29 cellular contexts compared by ENCODE assay signal in the genomic region with DNA sequence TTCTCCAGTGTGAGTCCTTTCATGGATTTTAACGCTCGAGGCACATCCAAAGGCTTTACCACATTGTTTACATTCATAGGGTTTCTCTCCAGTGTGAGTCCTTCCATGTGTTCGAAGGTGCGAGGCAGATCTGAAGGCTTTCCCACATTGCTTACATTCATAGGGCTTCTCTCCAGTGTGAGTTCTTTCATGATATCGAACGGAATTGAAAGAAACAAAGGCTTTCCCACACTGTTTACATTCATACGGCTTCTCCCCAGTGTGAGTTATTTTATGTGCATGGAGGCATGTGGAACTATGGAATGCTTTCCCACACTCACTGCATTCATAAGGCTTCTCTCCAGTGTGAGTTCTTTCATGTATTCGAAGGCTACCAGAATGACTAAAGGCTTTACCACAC.
"Had no signal": no experiment of that assay in that cellular context is flagged by ENCODE, and none has a peak within 500 bp of the region (broad histone marks: within the 10 kb centered on the region; RNA-seq: fewer than 3 reads in every experiment).

No MANE protein-coding gene starts in this region.

- ATAC-seq: activated CD8-positive, alpha-beta T cell treated with anti-CD3 and anti-CD28 coated beads, Interleukin-2, amount 10 ng/mL, durations not matched to agents 7 days and 5 days had no signal

- H3K27me3 ChIP-seq: adrenal gland, SJCRH30 had no signal

- H3K27ac Mint-ChIP-seq: activated CD4-positive, alpha-beta T cell treated with anti-CD3 and anti-CD28 coated beads, Interleukin-2, amount 10 ng/mL, durations not matched to agents 24 days and 14 days; activated CD8-positive, alpha-beta T cell treated with anti-CD3 and anti-CD28 coated beads, Interleukin-2, amount 10 ng/mL, durations not matched to agents 7 days and 5 days; activated naive CD4-positive, alpha-beta T cell treated with anti-CD3 and anti-CD28 coated beads, Interleukin-2, amount 50 U/mL, for 24 hours; activated naive CD8-positive, alpha-beta T cell treated with anti-CD3 and anti-CD28 coated beads, Interleukin-2, amount 10 ng/mL, durations not matched to agents 7 days and 5 days; activated T-cell treated with anti-CD3 and anti-CD28 coated beads, Interleukin-2, amount 50 U/mL, for 24 hours; activated T-helper 2 cell treated with anti-CD3 and anti-CD28 coated beads, Interferon-gamma antibody, Interleukin-2, Interleukin-4, amounts not matched to agents 10 μg/mL and 5 μg/mL and 100 μg/mL, durations not matched to agents 14 hours and 24 hours and 36 hours; brain had no signal

- H3K4me3 ChIP-seq: adrenal gland, SJCRH30, SK-N-MC had no signal

- H3K9ac ChIP-seq: KMS-11 had no signal

- H3K9me3 Mint-ChIP-seq: activated naive CD4-positive, alpha-beta T cell treated with anti-CD3 and anti-CD28 coated beads, Interleukin-2, amount 50 U/mL, for 24 hours had no signal

- H3K27me3 Mint-ChIP-seq: activated CD4-positive, alpha-beta T cell treated with anti-CD3 and anti-CD28 coated beads, Interleukin-2, amount 10 ng/mL, durations not matched to agents 24 days and 14 days; activated naive CD4-positive, alpha-beta T cell treated with anti-CD3 and anti-CD28 coated beads, Interleukin-2, amount 50 U/mL, for 24 hours; activated naive CD8-positive, alpha-beta T cell treated with anti-CD3 and anti-CD28 coated beads, Interleukin-2, amount 10 ng/mL, durations not matched to agents 7 days and 5 days; activated T-cell treated with anti-CD3 and anti-CD28 coated beads, Interleukin-2, amount 50 U/mL, for 24 hours; brain had no signal

- DNase-seq: activated CD4-positive, alpha-beta T cell treated with anti-CD3 and anti-CD28 coated beads, Interleukin-2, amount 10 ng/mL, durations not matched to agents 24 days and 14 days; activated CD4-positive, alpha-beta T cell treated with anti-CD3 and anti-CD28 coated beads, Interleukin-2, amount 50 U/mL, for 4 hours; activated CD8-positive, alpha-beta T cell treated with anti-CD3 and anti-CD28 coated beads, Interleukin-2, amount 10 ng/mL, durations not matched to agents 7 days and 5 days; activated gamma-delta T cell; activated naive CD4-positive, alpha-beta T cell treated with Interleukin-2 at 50 U/mL for 16 hours; activated naive CD8-positive, alpha-beta T cell treated with anti-CD3 and anti-CD28 coated beads, Interleukin-2, amount 10 ng/mL, durations not matched to agents 7 days and 5 days; activated T-cell treated with anti-CD3 and anti-CD28 coated beads, Interleukin-2, amount 50 U/mL, for 24 hours; adrenal gland; anterior cingulate cortex; central memory CD4-positive, alpha-beta T cell; NCI-H1092 treated with DMSO at 0.1 percent for 48 hours; NCI-H1417; NCI-H146; NCI-H187; NCI-H2029 treated with DMSO at 0.1 percent for 48 hours; NCI-H2107; NCI-H2171; NCI-H510A; NCI-H526; NCI-H748 treated with DMSO at 0.1 percent for 48 hours; NK-92 treated with Interleukin-12 subunit alpha and Interleukin-12 subunit beta, amount 100 ng/mL, for 24 hours; Right ventricle myocardium superior; SJCRH30; T1000 had no signal

- H3K4me3 Mint-ChIP-seq: activated CD4-positive, alpha-beta T cell treated with anti-CD3 and anti-CD28 coated beads, Interleukin-2, amount 10 ng/mL, durations not matched to agents 24 days and 14 days; activated CD8-positive, alpha-beta T cell treated with anti-CD3 and anti-CD28 coated beads, Interleukin-2, amount 10 ng/mL, durations not matched to agents 7 days and 5 days; activated naive CD4-positive, alpha-beta T cell treated with anti-CD3 and anti-CD28 coated beads, Interleukin-2, amount 50 U/mL, for 24 hours; activated naive CD8-positive, alpha-beta T cell treated with anti-CD3 and anti-CD28 coated beads, Interleukin-2, amount 10 ng/mL, durations not matched to agents 7 days and 5 days; activated T-cell treated with anti-CD3 and anti-CD28 coated beads, Interleukin-2, amount 50 U/mL, for 24 hours; brain had no signal

- H3K27ac ChIP-seq: adrenal gland, KMS-11, SJCRH30, SK-N-MC had no signal
